In genomic region chr15:29319823-29320222, GRCh38 we compare ENCODE assay signal across 2 cellular contexts.
TF ChIP-seq lines count a peak whose summit lies in the region.

No MANE protein-coding gene starts in this region.

TF ChIP-seq in GM23338, 12 proteins besides CTCF, POLR2A, EP300 and RAD21:
- TF ChIP-seq EZH2 (IDR thresholded peaks at IDR 0.05; ENCODE audit: low read depth, unreplicated experiment) (no peak), JUNB (IDR thresholded peaks at IDR 0.05; ENCODE audit: unreplicated experiment) (no peak)

TF ChIP-seq in H1, 55 proteins besides CTCF, POLR2A, EP300 and RAD21:
- TF ChIP-seq POU5F1 (IDR thresholded peaks at IDR 0.05; ENCODE audit: low read depth, low read length) (peak; percentile 63; the same call in 1 of the 2 replicates), ASH2L (IDR thresholded peaks at IDR 0.05; ENCODE audit: low read length) (no peak), CHD1 (IDR thresholded peaks at IDR 0.05; ENCODE audit: low read depth, low read length) (no peak)
